Comparison of ENCODE assay signal across 8 cellular contexts in genomic region chr1:223628233-223628632, GRCh38. TPM values are rescaled to one million over a fixed set of nuclear protein-coding genes. Genes with fewer than 3 reads are reported as not detected.
DNase-seq lines count a peak whose midpoint lies in the region; ATAC-seq, FAIRE-seq and TF ChIP-seq lines count a peak whose summit lies in the region.

No MANE protein-coding gene starts in this region.

- FAIRE-seq in HTR-8/SVneo (lab: Jason Lieb, UNC): no peak

- peak; percentile 6 to 13 for DNase-seq in activated T-helper 1 cell treated with anti-CD3 and anti-CD28 coated beads, Interleukin-2, amount 50 U/mL, for 16 hours (ENCODE audit: low read depth in 1 of 2, low spot score in 1 of 2)
- no peak for DNase-seq in activated T-helper 1 cell treated with anti-CD3 and anti-CD28 coated beads, Interleukin-12 subunit alpha, Interleukin-12 subunit beta, Interleukin-2, Interleukin-4 antibody, amounts not matched to agents 30 ng/mL and 10 ng/mL and 1 ng/mL, durations not matched to agents 14 hours and 24 hours and 36 hours (ENCODE audit: low spot score)
- DNase-seq in HTR-8/SVneo (ENCODE audit: insufficient read length, low spot score): peak; percentile 56
- DNase-seq in SK-N-DZ (ENCODE audit: low spot score): peak; percentile 67
- DNase-seq in astrocyte of the spinal cord (ENCODE audit: low read depth, low spot score): peak; percentile 7
- peak; percentile 75 for DNase-seq in islet precursor cell
- DNase-seq in stimulated activated CD4-positive, alpha-beta T cell treated with anti-CD3 and anti-CD28 coated beads, TNF-alpha, amount 100 ng/mL, for 48 hours (ENCODE audit: low read depth in 3 of 3): peak; percentile 19 to 45 (median 20)

- peak; percentile 61 for TF ChIP-seq CTCF in astrocyte of the spinal cord (IDR thresholded peaks at IDR 0.05; ENCODE audit: low read depth, low read length)

- intact Hi-C loops in activated T-helper 1 cell treated with anti-CD3 and anti-CD28 coated beads, Interleukin-12 subunit alpha, Interleukin-12 subunit beta, Interleukin-2, Interleukin-4 antibody, amounts not matched to agents 30 ng/mL and 10 ng/mL and 1 ng/mL, durations not matched to agents 14 hours and 24 hours and 36 hours (cut with micrococcal nuclease): no loop called here

- no peak overlapping the region for H3K4me3 Mint-ChIP-seq in activated T-helper 1 cell treated with anti-CD3 and anti-CD28 coated beads, Interleukin-12 subunit alpha, Interleukin-12 subunit beta, Interleukin-2, Interleukin-4 antibody, amounts not matched to agents 30 ng/mL and 10 ng/mL and 1 ng/mL, durations not matched to agents 14 hours and 24 hours and 36 hours

- ATAC-seq in HG03280 (IDR thresholded peaks at IDR 0.05; ENCODE audit: unreplicated experiment): no peak

- in situ Hi-C loops in astrocyte of the spinal cord (cut with HindIII; ENCODE audit: low sequenced_read_pairs): no loop called here

- H3K27me3 Mint-ChIP-seq in activated T-helper 1 cell treated with anti-CD3 and anti-CD28 coated beads, Interleukin-12 subunit alpha, Interleukin-12 subunit beta, Interleukin-2, Interleukin-4 antibody, amounts not matched to agents 30 ng/mL and 10 ng/mL and 1 ng/mL, durations not matched to agents 14 hours and 24 hours and 36 hours (ENCODE audit: insufficient read depth): peaks cover 3% of the 10 kb centered on the region

- no peaks in the 10 kb centered on the region for H3K36me3 Mint-ChIP-seq in activated T-helper 1 cell treated with anti-CD3 and anti-CD28 coated beads, Interleukin-12 subunit alpha, Interleukin-12 subunit beta, Interleukin-2, Interleukin-4 antibody, amounts not matched to agents 30 ng/mL and 10 ng/mL and 1 ng/mL, durations not matched to agents 14 hours and 24 hours and 36 hours (ENCODE audit: low read depth)

- no peaks in the 10 kb centered on the region for H3K9me3 Mint-ChIP-seq in activated T-helper 1 cell treated with anti-CD3 and anti-CD28 coated beads, Interleukin-12 subunit alpha, Interleukin-12 subunit beta, Interleukin-2, Interleukin-4 antibody, amounts not matched to agents 30 ng/mL and 10 ng/mL and 1 ng/mL, durations not matched to agents 14 hours and 24 hours and 36 hours

- no peak overlapping the region for H3K27ac Mint-ChIP-seq in activated T-helper 1 cell treated with anti-CD3 and anti-CD28 coated beads, Interleukin-12 subunit alpha, Interleukin-12 subunit beta, Interleukin-2, Interleukin-4 antibody, amounts not matched to agents 30 ng/mL and 10 ng/mL and 1 ng/mL, durations not matched to agents 14 hours and 24 hours and 36 hours

- H3K4me1 Mint-ChIP-seq in activated T-helper 1 cell treated with anti-CD3 and anti-CD28 coated beads, Interleukin-12 subunit alpha, Interleukin-12 subunit beta, Interleukin-2, Interleukin-4 antibody, amounts not matched to agents 30 ng/mL and 10 ng/mL and 1 ng/mL, durations not matched to agents 14 hours and 24 hours and 36 hours (ENCODE audit: low read depth): no peaks in the 10 kb centered on the region

- H3K4me3 ChIP-seq in astrocyte of the spinal cord (ENCODE audit: low read depth, low read length): no peak overlapping the region

RNA-seq across cellular contexts. Expression of gene CAPN8, which starts 37.3 kb away (rescaled TPM):
- not detected in 2 replicates for total RNA-seq in activated T-helper 1 cell treated with anti-CD3 and anti-CD28 coated beads, Interleukin-12 subunit alpha, Interleukin-12 subunit beta, Interleukin-2, Interleukin-4 antibody, amounts not matched to agents 30 ng/mL and 10 ng/mL and 1 ng/mL, durations not matched to agents 14 hours and 24 hours and 36 hours
- not detected in 2 replicates for polyA plus RNA-seq in SK-N-DZ (2014; cell fraction: cytosol; rRNA removed)
- polyA plus RNA-seq in SK-N-DZ (2014; cell fraction: nucleus; rRNA removed): not detected in 2 replicates
